ENCODE assay signal across 17 cellular contexts in genomic region chr17:57632294-57632693, GRCh38.
"Had no signal": no experiment of that assay in that cellular context is flagged by ENCODE, and none has a peak within 500 bp of the region (broad histone marks: within the 10 kb centered on the region; RNA-seq: fewer than 3 reads in every experiment).

No MANE protein-coding gene starts in this region.

- H3K4me1 Mint-ChIP-seq: activated CD4-positive, alpha-beta T cell treated with anti-CD3 and anti-CD28 coated beads, Interleukin-2, amount 10 ng/mL, durations not matched to agents 7 days and 5 days had no signal

- H3K27ac Mint-ChIP-seq: stimulated activated naive CD8-positive, alpha-beta T cell treated with anti-CD3 and anti-CD28 coated beads, Interleukin-15, Interleukin-2, amounts not matched to agents 100 ng/mL and 50 ng/mL, for 24 hours; T-cell had no signal

- H3K36me3 ChIP-seq: vagina had no signal

- H3K9me3 Mint-ChIP-seq: activated CD4-positive, alpha-beta T cell treated with anti-CD3 and anti-CD28 coated beads, Interleukin-2, amount 10 ng/mL, durations not matched to agents 7 days and 5 days; activated naive CD4-positive, alpha-beta T cell treated with anti-CD3 and anti-CD28 coated beads, Interleukin-2, amount 50 U/mL, for 72 hours; naive thymus-derived CD8-positive, alpha-beta T cell; stimulated activated naive CD8-positive, alpha-beta T cell treated with anti-CD3 and anti-CD28 coated beads, Interleukin-15, Interleukin-2, amounts not matched to agents 100 ng/mL and 50 ng/mL, for 24 hours; T-cell had no signal

- H2AFZ ChIP-seq: hepatocyte had no signal

- H3K27me3 ChIP-seq: hepatocyte, tibial nerve, vagina had no signal

- H3K4me1 ChIP-seq: tibial nerve, vagina had no signal

- H3K9me3 ChIP-seq: tibial nerve, vagina had no signal

- H3K27ac ChIP-seq: hepatocyte, tibial nerve, vagina had no signal

- ATAC-seq: activated naive CD4-positive, alpha-beta T cell treated with anti-CD3 and anti-CD28 coated beads, Interleukin-2, amount 50 U/mL, for 72 hours; naive thymus-derived CD8-positive, alpha-beta T cell; T-cell had no signal

- H3K4me3 Mint-ChIP-seq: activated CD4-positive, alpha-beta T cell treated with anti-CD3 and anti-CD28 coated beads, Interleukin-2, amount 10 ng/mL, durations not matched to agents 7 days and 5 days; naive thymus-derived CD8-positive, alpha-beta T cell; stimulated activated naive CD8-positive, alpha-beta T cell treated with anti-CD3 and anti-CD28 coated beads, Interleukin-15, Interleukin-2, amounts not matched to agents 100 ng/mL and 50 ng/mL, for 24 hours; T-cell had no signal

- H3K4me3 ChIP-seq: hepatocyte, tibial nerve, vagina had no signal

- H3K79me2 ChIP-seq: hepatocyte had no signal

- H3K4me2 ChIP-seq: hepatocyte had no signal

- DNase-seq: activated CD4-positive, alpha-beta T cell treated with anti-CD3 and anti-CD28 coated beads, Interleukin-2, amount 10 ng/mL, durations not matched to agents 7 days and 5 days; activated gamma-delta T cell treated with Interleukin-2 at 50 U/mL for 16 hours; effector memory CD4-positive, alpha-beta T cell; mesendoderm; nucleus accumbens; retina; stimulated activated CD4-positive, alpha-beta T cell treated with anti-CD3 and anti-CD28 coated beads, Interleukin-12 subunit alpha, Interleukin-12 subunit beta, amount 100 ng/mL, for 4 hours; stimulated activated CD4-positive, alpha-beta T cell treated with anti-CD3 and anti-CD28 coated beads, Interleukin-1b, Interleukin-23, amount 100 ng/mL, for 48 hours; stimulated activated CD8-positive, alpha-beta memory T cell treated with anti-CD3 and anti-CD28 coated beads, Interleukin-4, amount 100 ng/mL, for 48 hours; T-cell; T-helper 9 cell had no signal

- H3K27me3 Mint-ChIP-seq: activated CD4-positive, alpha-beta T cell treated with anti-CD3 and anti-CD28 coated beads, Interleukin-2, amount 10 ng/mL, durations not matched to agents 7 days and 5 days; naive thymus-derived CD8-positive, alpha-beta T cell; stimulated activated naive CD8-positive, alpha-beta T cell treated with anti-CD3 and anti-CD28 coated beads, Interleukin-15, Interleukin-2, amounts not matched to agents 100 ng/mL and 50 ng/mL, for 24 hours; T-cell had no signal
